Comparison of ENCODE assay signal across 13 cellular contexts in genomic region chr12:51855586-51856428, GRCh38. TPM values are rescaled to one million over a fixed set of nuclear protein-coding genes. Genes with fewer than 3 reads are reported as not detected.
DNase-seq lines count a peak whose midpoint lies in the region; ATAC-seq and TF ChIP-seq lines count a peak whose summit lies in the region.
"Had no signal": no experiment of that assay in that cellular context is flagged by ENCODE, and none has a peak within 500 bp of the region (broad histone marks: within the 10 kb centered on the region; RNA-seq: fewer than 3 reads in every experiment).

No MANE protein-coding gene starts in this region.

- peak overlapping the region; percentile 68 for H3K4me2 ChIP-seq in neural progenitor cell

- intact Hi-C loops in heart right ventricle (cut with DNase I): no loop called here

- peaks cover 42% of the 10 kb centered on the region for H3K4me1 Mint-ChIP-seq in neural progenitor cell
- H3K4me1 Mint-ChIP-seq in stimulated activated effector memory CD8-positive, alpha-beta T cell treated with anti-CD3 and anti-CD28 coated beads, Interleukin-12 subunit alpha, Interleukin-12 subunit beta, amount 100 ng/mL, for 72 hours: peaks cover 13% of the 10 kb centered on the region

- H3K9ac ChIP-seq in neural progenitor cell: no peak overlapping the region

- WGBS in heart right ventricle, 2 donors: 11 to 20% methylated on average over 21 of the region's 21 CpGs

- H3K9me3 Mint-ChIP-seq in neural progenitor cell: peaks cover 3% of the 10 kb centered on the region
- no peaks in the 10 kb centered on the region for H3K9me3 Mint-ChIP-seq in stimulated activated effector memory CD8-positive, alpha-beta T cell treated with anti-CD3 and anti-CD28 coated beads, Interleukin-12 subunit alpha, Interleukin-12 subunit beta, amount 100 ng/mL, for 72 hours
- H3K9me3 Mint-ChIP-seq: activated T-helper 17 cell treated with anti-CD3 and anti-CD28 coated beads, Interleukin-2, amount 50 U/mL, for 72 hours had no signal

- peaks cover 29% of the 10 kb centered on the region for H3K27me3 Mint-ChIP-seq in neural progenitor cell (ENCODE audit: insufficient read depth, low read depth)

- no peaks in the 10 kb centered on the region for H4K20me1 ChIP-seq in neural progenitor cell (ENCODE audit: low read depth)

- H3K4me3 ChIP-seq in RWPE2 (ENCODE audit: severe bottlenecking): no peak overlapping the region
- H3K4me3 ChIP-seq in heart right ventricle: peak overlapping the region in 9 of 10 donors; percentile 16 to 45 (median 37)
- peak overlapping the region; percentile 38 for H3K4me3 ChIP-seq in neural progenitor cell
- H3K4me3 ChIP-seq: transverse colon had no signal

- H3F3A ChIP-seq in neural progenitor cell (ENCODE audit: low read depth): peaks cover 34% of the 10 kb centered on the region

- H3K4me3 Mint-ChIP-seq in neural progenitor cell: peak overlapping the region; percentile 81
- H3K4me3 Mint-ChIP-seq in stimulated activated effector memory CD8-positive, alpha-beta T cell treated with anti-CD3 and anti-CD28 coated beads, Interleukin-12 subunit alpha, Interleukin-12 subunit beta, amount 100 ng/mL, for 72 hours: no peak overlapping the region
- H3K4me3 Mint-ChIP-seq: activated T-helper 17 cell treated with anti-CD3 and anti-CD28 coated beads, Interleukin-2, amount 50 U/mL, for 72 hours had no signal

- no peaks in the 10 kb centered on the region for H3K79me2 ChIP-seq in neural progenitor cell (ENCODE audit: low read depth)

- H2AFZ ChIP-seq in neural progenitor cell (replicated peaks): peak overlapping the region; percentile 58

- H3K27ac ChIP-seq in RWPE2 (ENCODE audit: poor library complexity, severe bottlenecking) (no peak overlapping the region), heart right ventricle (peak overlapping the region in 6 of 10 donors; percentile 19 to 70 (median 44)), neural progenitor cell (peak overlapping the region; percentile 66)
- H3K27ac ChIP-seq: transverse colon had no signal

- DNase-seq in AG20443 (ENCODE audit: low spot score) (peak; percentile 91), RWPE2 (ENCODE audit: low spot score) (no peak), heart right ventricle (peak; percentile 47 to 49), neural progenitor cell (ENCODE audit: low spot score) (peak; percentile 95)
- DNase-seq in stimulated activated effector memory CD8-positive, alpha-beta T cell treated with anti-CD3 and anti-CD28 coated beads, Interleukin-12 subunit alpha, Interleukin-12 subunit beta, amount 100 ng/mL, for 72 hours (ENCODE audit: low spot score in 2 of 2): no peak
- DNase-seq in activated CD4-positive, alpha-beta T cell treated with anti-CD3 and anti-CD28 coated beads, Interleukin-2, amount 50 U/mL, for 4 hours: no peak
- DNase-seq: NCI-H187 treated with DMSO at 0.1 percent for 48 hours; stimulated activated CD4-positive, alpha-beta T cell treated with anti-CD3 and anti-CD28 coated beads, Interleukin-12 subunit alpha, Interleukin-12 subunit beta, amount 100 ng/mL, for 4 hours; transverse colon had no signal

- H3K27me3 ChIP-seq in RWPE2 (ENCODE audit: insufficient read depth, poor library complexity, severe bottlenecking) (peaks cover 4% of the 10 kb centered on the region), heart right ventricle (peaks cover 0 to 12% (median 0%) of the 10 kb centered on the region in 7 donors), neural progenitor cell (no peaks in the 10 kb centered on the region)

- no peaks in the 10 kb centered on the region for H3K36me3 ChIP-seq in RWPE2 (ENCODE audit: low read depth)
- no peaks in the 10 kb centered on the region for H3K36me3 ChIP-seq in heart right ventricle
- no peaks in the 10 kb centered on the region for H3K36me3 ChIP-seq in neural progenitor cell
- H3K36me3 ChIP-seq: transverse colon had no signal

- peak overlapping the region; percentile 97 for H3K27ac Mint-ChIP-seq in neural progenitor cell
- no peak overlapping the region for H3K27ac Mint-ChIP-seq in stimulated activated effector memory CD8-positive, alpha-beta T cell treated with anti-CD3 and anti-CD28 coated beads, Interleukin-12 subunit alpha, Interleukin-12 subunit beta, amount 100 ng/mL, for 72 hours
- H3K27ac Mint-ChIP-seq: activated T-helper 17 cell treated with anti-CD3 and anti-CD28 coated beads, Interleukin-2, amount 50 U/mL, for 72 hours had no signal

- H3K4me1 ChIP-seq in RWPE2 (ENCODE audit: insufficient read depth, poor library complexity, severe bottlenecking) (no peaks in the 10 kb centered on the region), heart right ventricle (peaks cover 4 to 37% (median 18%) of the 10 kb centered on the region in 9 donors), neural progenitor cell (peaks cover 15% of the 10 kb centered on the region)
- H3K4me1 ChIP-seq: transverse colon had no signal

- H3K9me3 ChIP-seq in RWPE2 (ENCODE audit: severe bottlenecking) (no peaks in the 10 kb centered on the region), heart right ventricle (no peaks in the 10 kb centered on the region), neural progenitor cell (ENCODE audit: low read depth) (no peaks in the 10 kb centered on the region)
- H3K9me3 ChIP-seq: transverse colon had no signal

- no peak for TF ChIP-seq CTCF in RWPE2 (IDR thresholded peaks at IDR 0.05; ENCODE audit: poor library complexity, severe bottlenecking)
- TF ChIP-seq CTCF in heart right ventricle (IDR thresholded peaks at IDR 0.05): peak in 1 of 9 donors; percentile 4
- no peak for TF ChIP-seq CTCF in neural progenitor cell (IDR thresholded peaks at IDR 0.05)

- ATAC-seq in RWPE2 (ENCODE audit: low read depth): peak; percentile 31; the same call in 1 of the 3 replicates
- ATAC-seq in heart right ventricle: peak in 7 of 8 donors; percentile 51 to 79 (median 73)
- no peak for ATAC-seq in stimulated activated effector memory CD8-positive, alpha-beta T cell treated with anti-CD3 and anti-CD28 coated beads, Interleukin-12 subunit alpha, Interleukin-12 subunit beta, amount 100 ng/mL, for 72 hours
- no peak for ATAC-seq in GM19035 (IDR thresholded peaks at IDR 0.05; ENCODE audit: unreplicated experiment)
- no peak for ATAC-seq in GM21717 (IDR thresholded peaks at IDR 0.05; ENCODE audit: unreplicated experiment)
- ATAC-seq: activated T-helper 17 cell treated with anti-CD3 and anti-CD28 coated beads, Interleukin-2, amount 50 U/mL, for 72 hours had no signal

- H3K36me3 Mint-ChIP-seq in neural progenitor cell: peaks cover 4% of the 10 kb centered on the region
- no peaks in the 10 kb centered on the region for H3K36me3 Mint-ChIP-seq in stimulated activated effector memory CD8-positive, alpha-beta T cell treated with anti-CD3 and anti-CD28 coated beads, Interleukin-12 subunit alpha, Interleukin-12 subunit beta, amount 100 ng/mL, for 72 hours

RNA-seq across cellular contexts. Expression of gene FIGNL2, which starts 7.3 kb away (rescaled TPM):
- total RNA-seq in heart right ventricle (under 1 TPM; 0.24 to 0.69 (median 0.41) TPM), neural progenitor cell (ENCODE audit: low replicate concordance) (9.3 and 25.1 TPM in 2 replicates)
- polyA plus RNA-seq in heart right ventricle: under 1 TPM; 0.22 TPM
- total RNA-seq: transverse colon had no signal

RNA-seq across cellular contexts. Expression of gene ANKRD33, which starts 32.1 kb away (rescaled TPM):
- not detected for total RNA-seq in heart right ventricle
- under 1 TPM in 1 of 2 donors, not detected in 1; 0.01 TPM for polyA plus RNA-seq in heart right ventricle
- 0.39 and 0.46 TPM in 2 replicates for total RNA-seq in neural progenitor cell (ENCODE audit: low replicate concordance)
- total RNA-seq: activated T-helper 17 cell treated with anti-CD3 and anti-CD28 coated beads, Interleukin-2, amount 50 U/mL, for 72 hours; T-helper 1 cell treated with Interleukin-12 subunit alpha and Interleukin-12 subunit beta and Interleukin-4 antibody, amounts not matched to agents 30 ng/mL and 1 ng/mL, for 36 hours; transverse colon had no signal

RNA-seq across cellular contexts. Expression of gene ACVRL1, which starts 51.5 kb away (rescaled TPM):
- 10 to 100 TPM; 16.6 to 68.0 (median 26.3) TPM for total RNA-seq in heart right ventricle
- 10 to 100 TPM; 33.8 to 38.1 TPM for polyA plus RNA-seq in heart right ventricle
- total RNA-seq in neural progenitor cell (ENCODE audit: low replicate concordance): 0.22 and 2.0 TPM in 2 replicates
- total RNA-seq: activated T-helper 17 cell treated with anti-CD3 and anti-CD28 coated beads, Interleukin-2, amount 50 U/mL, for 72 hours; T-helper 1 cell treated with Interleukin-12 subunit alpha and Interleukin-12 subunit beta and Interleukin-4 antibody, amounts not matched to agents 30 ng/mL and 1 ng/mL, for 36 hours had no signal

Comparison
In these comparisons a context has a peak if more than half of its experiments do, and no peak if none do; other contexts are left out.
1. DNase-seq: peak in AG20443 (single experiment), heart right ventricle (2 of 2) and neural progenitor cell (single experiment); none in RWPE2 (single experiment), stimulated activated effector memory CD8-positive, alpha-beta T cell treated with anti-CD3 and anti-CD28 coated beads, Interleukin-12 subunit alpha, Interleukin-12 subunit beta, amount 100 ng/mL, for 72 hours (0 of 2) and activated CD4-positive, alpha-beta T cell treated with anti-CD3 and anti-CD28 coated beads, Interleukin-2, amount 50 U/mL, for 4 hours (0 of 2).
2. ATAC-seq: peak in RWPE2 (single experiment) and heart right ventricle (7 of 8); none in stimulated activated effector memory CD8-positive, alpha-beta T cell treated with anti-CD3 and anti-CD28 coated beads, Interleukin-12 subunit alpha, Interleukin-12 subunit beta, amount 100 ng/mL, for 72 hours (single experiment), GM19035 (single experiment) and GM21717 (single experiment).